13 cellular contexts compared by ENCODE assay signal in genomic region chr6:90326404-90327057, GRCh38.
"Had no signal": no experiment of that assay in that cellular context is flagged by ENCODE, and none has a peak within 500 bp of the region (broad histone marks: within the 10 kb centered on the region; RNA-seq: fewer than 3 reads in every experiment).

No MANE protein-coding gene starts in this region.

- H3K36me3 Mint-ChIP-seq: neural progenitor cell had no signal

- H3K27ac Mint-ChIP-seq: naive thymus-derived CD4-positive, alpha-beta T cell; neural progenitor cell had no signal

- H3K4me1 Mint-ChIP-seq: naive thymus-derived CD4-positive, alpha-beta T cell had no signal

- H3K4me3 Mint-ChIP-seq: naive thymus-derived CD4-positive, alpha-beta T cell; neural progenitor cell had no signal

- ATAC-seq: esophagus mucosa; left ventricle myocardium superior; mucosa of descending colon; naive thymus-derived CD4-positive, alpha-beta T cell had no signal

- DNase-seq: activated CD8-positive, alpha-beta memory T cell treated with anti-CD3 and anti-CD28 coated beads, Interleukin-2, amount 50 U/mL, for 48 hours; activated effector memory CD4-positive, alpha-beta T cell treated with anti-CD3 and anti-CD28 coated beads, Interleukin-2, amount 50 U/mL, for 16 hours; adrenal gland; effector CD4-positive, alpha-beta T cell; left ventricle myocardium superior; mucosa of descending colon; naive thymus-derived CD4-positive, alpha-beta T cell; stimulated activated naive CD4-positive, alpha-beta T cell; SW 1271; T-helper 2 cell; transverse colon had no signal

- H3K27me3 Mint-ChIP-seq: naive thymus-derived CD4-positive, alpha-beta T cell had no signal

- H3K9me3 Mint-ChIP-seq: naive thymus-derived CD4-positive, alpha-beta T cell; neural progenitor cell had no signal
